12 cellular contexts compared by ENCODE assay signal in genomic region chr3:33132019-33132360, GRCh38. TPM values are rescaled to one million over a fixed set of nuclear protein-coding genes. Genes with fewer than 3 reads are reported as not detected.
DNase-seq lines count a peak whose midpoint lies in the region; ATAC-seq and TF ChIP-seq lines count a peak whose summit lies in the region.
"Had no signal": no experiment of that assay in that cellular context is flagged by ENCODE, and none has a peak within 500 bp of the region (broad histone marks: within the 10 kb centered on the region; RNA-seq: fewer than 3 reads in every experiment).

No MANE protein-coding gene starts in this region.

- no peaks in the 10 kb centered on the region for H3K27me3 ChIP-seq in AG04450 (ENCODE audit: control insufficient read depth, insufficient read depth, low read length)
- H3K27me3 ChIP-seq: adrenal gland, thyroid gland had no signal

- TF ChIP-seq CTCF in AG04450 (IDR thresholded peaks at IDR 0.05; ENCODE audit: low read depth, low read length) (no peak), coronary artery (IDR thresholded peaks at IDR 0.05) (no peak)

- H3K27ac ChIP-seq in AG04450 (ENCODE audit: low read depth, low read length) (peak overlapping the region; percentile 34), coronary artery (peak overlapping the region; percentile 24 to 32)
- H3K27ac ChIP-seq: adrenal gland, thyroid gland had no signal

- H3K9me3 ChIP-seq in AG04450 (ENCODE audit: control insufficient read depth, insufficient read depth, low read length) = no peaks in the 10 kb centered on the region
- H3K9me3 ChIP-seq: adrenal gland, SK-N-SH, thyroid gland had no signal

- ATAC-seq in GM21447 (IDR thresholded peaks at IDR 0.05; ENCODE audit: unreplicated experiment) (peak; percentile 13), HG03432 (IDR thresholded peaks at IDR 0.05; ENCODE audit: unreplicated experiment) (peak; percentile 27), HG03045 (IDR thresholded peaks at IDR 0.05; ENCODE audit: unreplicated experiment) (no peak)

- POLR2A ChIA-PET in AG04450 (lab: Yijun Ruan, JAX) = interaction anchor here (1.3 kb wide), 1 partner anchor 241 kb away, joined by 15 read pairs; no protein-coding TSS in a partner anchor

- CTCF ChIA-PET in AG04450 (lab: Charles Lee) = interaction anchor here (0.5 to 6.7 kb wide), 43 partner anchors 8 to 667 kb away, joined by 3 to 387 read pairs (median 4); partner anchors contain the start of genes CCR4 and FBXL2

- H3K4me3 ChIP-seq in AG04450 (ENCODE audit: low read depth, low read length) (no peak overlapping the region), coronary artery (no peak overlapping the region)
- H3K4me3 ChIP-seq: adrenal gland, thyroid gland had no signal

- DNase-seq in AG04450 (ENCODE audit: low read depth, low spot score) = no peak
- no peak for DNase-seq in coronary artery (ENCODE audit: low spot score)
- DNase-seq in glomerular visceral epithelial cell (ENCODE audit: extremely low spot score) = no peak
- no peak for DNase-seq in NCI-H510A (lab: John Stamatoyannopoulos, UW)
- no peak for DNase-seq in activated CD4-positive, alpha-beta T cell treated with anti-CD3 and anti-CD28 coated beads for 4 hours
- DNase-seq: left ventricle myocardium superior had no signal

RNA-seq across cellular contexts. Expression of gene CRTAP, which starts 18.2 kb away (rescaled TPM):
- polyA plus RNA-seq in AG04450 (2011; rRNA removed) = 314 and 338 TPM in 2 replicates
- 97.1 and 110 TPM in 2 replicates for polyA minus RNA-seq in AG04450 (2011; rRNA and poly(A)+ RNA removed)

RNA-seq across cellular contexts. Expression of gene GLB1, which starts 35.0 kb away (rescaled TPM):
- 100 and 101 TPM in 2 replicates for polyA plus RNA-seq in AG04450 (2011; rRNA removed)
- polyA minus RNA-seq in AG04450 (2011; rRNA and poly(A)+ RNA removed) = 62.0 and 70.7 TPM in 2 replicates

RNA-seq across cellular contexts. Expression of gene TMPPE, which starts 35.0 kb away (rescaled TPM):
- 2.6 and 2.8 TPM in 2 replicates for polyA plus RNA-seq in AG04450 (2011; rRNA removed)
- polyA minus RNA-seq in AG04450 (2011; rRNA and poly(A)+ RNA removed) = 12.9 TPM in 2 replicates
